ENCODE assay signal across 10 cellular contexts in genomic region chr11:9787981-9788521, GRCh38.
DNase-seq lines count a peak whose midpoint lies in the region; ATAC-seq lines count a peak whose summit lies in the region.
"Had no signal": no experiment of that assay in that cellular context is flagged by ENCODE, and none has a peak within 500 bp of the region (broad histone marks: within the 10 kb centered on the region; RNA-seq: fewer than 3 reads in every experiment).

No MANE protein-coding gene starts in this region.

- H3K4me3 ChIP-seq in BLaER1 treated with 17β-estradiol and CSF1 and Interleukin-3, amounts not matched to agents 10 nM and 100 nM: no peak overlapping the region
- H3K4me3 ChIP-seq in rectal smooth muscle tissue (ENCODE audit: low read length): no peak overlapping the region
- H3K4me3 ChIP-seq: skin epidermis, tibial nerve had no signal

- H3K9ac ChIP-seq in BLaER1 treated with 17β-estradiol and CSF1 and Interleukin-3, amounts not matched to agents 10 nM and 100 nM: no peak overlapping the region; a peak in 1 of 22 replicates
- H3K9ac ChIP-seq in rectal smooth muscle tissue (ENCODE audit: low read length): no peak overlapping the region

- peaks cover 0 to 10% (median 0%) of the 10 kb centered on the region in 11 experiments; a peak in 1 of 22 replicates for H3K9me3 ChIP-seq in BLaER1 treated with 17β-estradiol and CSF1 and Interleukin-3, amounts not matched to agents 10 nM and 100 nM (replicated peaks in 1 of 11)
- H3K9me3 ChIP-seq: tibial nerve had no signal

- peak overlapping the region in 1 of 11 experiments; percentile 38; a peak in 1 of 22 replicates for H3K27ac ChIP-seq in BLaER1 treated with 17β-estradiol and CSF1 and Interleukin-3, amounts not matched to agents 10 nM and 100 nM
- peak overlapping the region; percentile 28 for H3K27ac ChIP-seq in rectal smooth muscle tissue (ENCODE audit: low read depth, low read length)

- peak; percentile 1 for DNase-seq in NOMO-1 treated with dmso at 0.1 percent for 144 hours (lab: John Stamatoyannopoulos, UW; ENCODE audit: unreplicated experiment)
- DNase-seq in fibroblast of peridontal ligament (ENCODE audit: extremely low read depth): peak; percentile 99
- no peak for DNase-seq in islet precursor cell
- no peak for DNase-seq in SIG-M5 (lab: John Stamatoyannopoulos, UW)

- H3K4me2 ChIP-seq in BLaER1 treated with 17β-estradiol and CSF1 and Interleukin-3, amounts not matched to agents 10 nM and 100 nM: peak overlapping the region; percentile 48 to 76 (median 67)

- peaks cover 21 to 29% (median 27%) of the 10 kb centered on the region in 10 experiments for H3K4me1 ChIP-seq in BLaER1 treated with 17β-estradiol and CSF1 and Interleukin-3, amounts not matched to agents 10 nM and 100 nM
- peaks cover 6% of the 10 kb centered on the region for H3K4me1 ChIP-seq in rectal smooth muscle tissue (ENCODE audit: control insufficient read depth, insufficient read depth, low read length)

- ATAC-seq in HG03039 (IDR thresholded peaks at IDR 0.05; ENCODE audit: unreplicated experiment) (no peak), HG03571 (IDR thresholded peaks at IDR 0.05; ENCODE audit: unreplicated experiment) (no peak)

- H3K36me3 ChIP-seq in BLaER1 treated with 17β-estradiol and CSF1 and Interleukin-3, amounts not matched to agents 10 nM and 100 nM: peaks cover 0 to 91% (median 0%) of the 10 kb centered on the region in 11 experiments; a peak in 5 of 22 replicates
- H3K36me3 ChIP-seq in rectal smooth muscle tissue (ENCODE audit: control insufficient read depth, insufficient read depth, low read length): peaks cover 8% of the 10 kb centered on the region

- H4K20me1 ChIP-seq in BLaER1 treated with 17β-estradiol and CSF1 and Interleukin-3, amounts not matched to agents 10 nM and 100 nM: peaks cover 0 to 60% (median 13%) of the 10 kb centered on the region in 11 experiments; a peak in 11 of 22 replicates

- H3K27me3 ChIP-seq in BLaER1 treated with 17β-estradiol and CSF1 and Interleukin-3, amounts not matched to agents 10 nM and 100 nM: peaks cover 0 to 76% (median 0%) of the 10 kb centered on the region in 11 experiments; a peak in 8 of 22 replicates
- H3K27me3 ChIP-seq in rectal smooth muscle tissue (ENCODE audit: control insufficient read depth, insufficient read depth, low read length): no peaks in the 10 kb centered on the region
- H3K27me3 ChIP-seq: tibial nerve had no signal

Comparison
In these comparisons a context has a peak if more than half of its experiments do, and no peak if none do; other contexts are left out.
1. DNase-seq: peak in NOMO-1 treated with dmso at 0.1 percent for 144 hours (single experiment) and fibroblast of peridontal ligament (single experiment); none in islet precursor cell (single experiment) and SIG-M5 (single experiment).